Comparison of ENCODE assay signal across 12 cellular contexts in the genomic region with DNA sequence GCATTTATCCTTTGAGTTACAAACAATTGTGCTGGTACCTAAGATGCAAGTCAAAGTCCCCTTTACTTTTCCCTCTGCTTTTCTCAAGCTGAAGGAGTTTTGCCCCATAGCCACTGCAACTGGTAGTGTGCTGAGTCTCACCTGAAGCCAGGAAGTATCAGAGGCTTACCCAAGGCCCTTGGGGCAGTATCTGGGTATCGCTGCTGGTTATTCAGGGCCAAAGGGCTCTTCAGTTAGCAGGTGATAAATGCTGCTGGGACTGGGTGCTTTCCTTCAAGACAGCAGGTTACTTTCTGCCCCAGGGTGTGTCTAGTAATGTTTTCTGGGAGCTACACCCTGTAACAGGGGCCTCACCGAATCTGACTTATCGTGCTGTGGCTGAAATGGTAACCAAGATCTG.
"Had no signal": no experiment of that assay in that cellular context is flagged by ENCODE, and none has a peak within 500 bp of the region (broad histone marks: within the 10 kb centered on the region; RNA-seq: fewer than 3 reads in every experiment).

No MANE protein-coding gene starts in this region.

- H3K9ac ChIP-seq: GM23248, KMS-11 had no signal

- H3K27ac ChIP-seq: GM23248, HL-60, KMS-11 had no signal

- H2AFZ ChIP-seq: GM23248 had no signal

- H3K4me3 ChIP-seq: GM23248, HAP-1 had no signal

- ATAC-seq: HCT116, HepG2 had no signal

- H3K9me3 Mint-ChIP-seq: HFFc6 had no signal

- DNase-seq: GM23248, GOT3, H7, HFFc6, Karpas-422, KBM-7 had no signal

- H3K4me1 ChIP-seq: HAP-1 had no signal

- H3K4me1 Mint-ChIP-seq: IgD-negative memory B cell had no signal

- H3K27me3 Mint-ChIP-seq: IgD-negative memory B cell had no signal

- H3K4me2 ChIP-seq: KMS-11 had no signal

- FAIRE-seq: HepG2 had no signal

- H3K27ac Mint-ChIP-seq: HFFc6, IgD-negative memory B cell had no signal

- H3K36me3 ChIP-seq: HAP-1 had no signal

- H3K9me3 ChIP-seq: HAP-1 had no signal

- H3K4me3 Mint-ChIP-seq: HFFc6, IgD-negative memory B cell had no signal
